27 cellular contexts compared by ENCODE assay signal in the genomic region with DNA sequence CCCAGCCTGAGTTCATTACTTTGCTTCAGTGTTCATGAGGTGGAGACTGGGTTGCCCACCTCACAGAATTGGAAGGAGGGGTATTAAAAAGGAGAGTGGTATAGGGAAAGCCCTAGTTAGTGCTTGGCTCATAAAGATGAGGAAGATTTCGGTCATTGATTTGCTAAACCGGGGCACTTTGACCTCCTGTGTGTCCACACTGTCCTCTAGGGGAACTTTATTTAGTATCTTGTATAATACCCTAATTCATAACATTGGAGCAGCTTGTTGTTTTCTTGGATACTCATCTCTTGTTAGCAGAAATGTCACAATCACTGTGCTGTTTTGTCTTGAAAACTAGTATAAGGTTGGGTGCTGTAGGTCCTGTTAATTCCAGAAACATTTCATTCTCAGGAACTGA. TPM values are rescaled to one million over a fixed set of nuclear protein-coding genes. Genes with fewer than 3 reads are reported as not detected.
DNase-seq lines count a peak whose midpoint lies in the region; ATAC-seq, FAIRE-seq and TF ChIP-seq lines count a peak whose summit lies in the region.
"Had no signal": no experiment of that assay in that cellular context is flagged by ENCODE, and none has a peak within 500 bp of the region (broad histone marks: within the 10 kb centered on the region; RNA-seq: fewer than 3 reads in every experiment).

No MANE protein-coding gene starts in this region.

- H4K20me1 ChIP-seq in astrocyte (ENCODE audit: insufficient read depth, low read length): no peaks in the 10 kb centered on the region
- H4K20me1 ChIP-seq: BLaER1 had no signal

- in situ Hi-C loops in ACHN (cut with HindIII; ENCODE audit: low pct_ligation_motif_present, low pct_unique_long_range_greater_than_20kb, low sequenced_read_pairs): no loop called here

- no peaks in the 10 kb centered on the region for H3K27me3 Mint-ChIP-seq in astrocyte (ENCODE audit: low read depth, unreplicated experiment)
- peaks cover 6% of the 10 kb centered on the region for H3K27me3 Mint-ChIP-seq in activated T-cell treated with anti-CD3 and anti-CD28 coated beads, Interleukin-2, amount 50 U/mL, for 72 hours (ENCODE audit: low read depth)

- no peaks in the 10 kb centered on the region for H3K79me2 ChIP-seq in astrocyte (ENCODE audit: insufficient read depth, low read length)

- no peaks in the 10 kb centered on the region for H3K27me3 ChIP-seq in astrocyte (ENCODE audit: insufficient read depth, low read length)
- H3K27me3 ChIP-seq: BE2C, BLaER1 had no signal

- no peaks in the 10 kb centered on the region for H3K9me3 Mint-ChIP-seq in astrocyte (ENCODE audit: unreplicated experiment)
- H3K9me3 Mint-ChIP-seq in activated T-cell treated with anti-CD3 and anti-CD28 coated beads, Interleukin-2, amount 50 U/mL, for 72 hours: no peaks in the 10 kb centered on the region

- no peak for DNase-seq in astrocyte (ENCODE audit: low read depth)
- no peak for DNase-seq in sciatic nerve (ENCODE audit: low spot score)
- DNase-seq in ACHN: no peak
- no peak for DNase-seq in activated T-cell treated with anti-CD3 and anti-CD28 coated beads, Interleukin-2, amount 50 U/mL, for 72 hours
- DNase-seq: 8988T; BE2C; C1 segment of cervical spinal cord; CD4-positive, alpha-beta memory T cell; CD4-positive, CD25-positive, alpha-beta regulatory T cell; CD8-positive, alpha-beta memory T cell; COR-L47; DMS 273 treated with DMSO at 0.1 percent for 48 hours; DMS153; DMS53; DMS79; DND-41; EL; GDM1 had no signal

- no peak overlapping the region for H3K27ac Mint-ChIP-seq in astrocyte (ENCODE audit: unreplicated experiment)
- no peak overlapping the region for H3K27ac Mint-ChIP-seq in activated T-cell treated with anti-CD3 and anti-CD28 coated beads, Interleukin-2, amount 50 U/mL, for 72 hours
- H3K27ac Mint-ChIP-seq: CD14-positive monocyte; CD4-positive, alpha-beta memory T cell; CD4-positive, CD25-positive, alpha-beta regulatory T cell; CD8-positive, alpha-beta memory T cell had no signal

- no peak overlapping the region for H3K4me3 ChIP-seq in astrocyte (ENCODE audit: insufficient read depth, low read depth, low read length)
- H3K4me3 ChIP-seq: BLaER1, GM12878 had no signal

- peak; percentile 87 for FAIRE-seq in astrocyte (lab: Jason Lieb, UNC)
- FAIRE-seq: A204.1, GM12878, GM12892, GM18507 had no signal

- intact Hi-C loops in sciatic nerve (cut with DNase I): no loop called here

- TF ChIP-seq CTCF in astrocyte (IDR thresholded peaks at IDR 0.05; ENCODE audit: insufficient read depth, low read depth, low read length): no peak

- H3K4me3 Mint-ChIP-seq in astrocyte (ENCODE audit: unreplicated experiment): no peak overlapping the region
- no peak overlapping the region for H3K4me3 Mint-ChIP-seq in activated T-cell treated with anti-CD3 and anti-CD28 coated beads, Interleukin-2, amount 50 U/mL, for 72 hours
- H3K4me3 Mint-ChIP-seq: CD14-positive monocyte; CD4-positive, alpha-beta memory T cell; CD4-positive, CD25-positive, alpha-beta regulatory T cell; CD8-positive, alpha-beta memory T cell had no signal

- H3K4me1 Mint-ChIP-seq in astrocyte (ENCODE audit: low read depth, unreplicated experiment): no peaks in the 10 kb centered on the region
- H3K4me1 Mint-ChIP-seq in activated T-cell treated with anti-CD3 and anti-CD28 coated beads, Interleukin-2, amount 50 U/mL, for 72 hours (ENCODE audit: low read depth): no peaks in the 10 kb centered on the region
- H3K4me1 Mint-ChIP-seq: CD14-positive monocyte; CD4-positive, alpha-beta memory T cell; CD4-positive, CD25-positive, alpha-beta regulatory T cell; CD8-positive, alpha-beta memory T cell had no signal

- H3K36me3 Mint-ChIP-seq in astrocyte (ENCODE audit: low read depth, unreplicated experiment): no peaks in the 10 kb centered on the region
- H3K36me3 Mint-ChIP-seq in activated T-cell treated with anti-CD3 and anti-CD28 coated beads, Interleukin-2, amount 50 U/mL, for 72 hours (ENCODE audit: insufficient read depth in 2 of 2): no peaks in the 10 kb centered on the region
- H3K36me3 Mint-ChIP-seq: CD14-positive monocyte; CD4-positive, CD25-positive, alpha-beta regulatory T cell had no signal

- H3K4me1 ChIP-seq in astrocyte (ENCODE audit: insufficient read depth, low read length): no peaks in the 10 kb centered on the region
- H3K4me1 ChIP-seq: BE2C, BLaER1 had no signal

- H3K36me3 ChIP-seq in astrocyte (ENCODE audit: insufficient read depth, low read length): no peaks in the 10 kb centered on the region
- H3K36me3 ChIP-seq: BE2C, BLaER1 had no signal

- no peak overlapping the region for H2AFZ ChIP-seq in astrocyte (ENCODE audit: low read depth, low read length)

- H3K27ac ChIP-seq in astrocyte (ENCODE audit: low read depth, low read length): no peak overlapping the region
- H3K27ac ChIP-seq: BLaER1 had no signal

- H3K9ac ChIP-seq in astrocyte (ENCODE audit: low read length): no peak overlapping the region
- H3K9ac ChIP-seq: BLaER1 had no signal

- H3K4me2 ChIP-seq in astrocyte (ENCODE audit: low read length): no peak overlapping the region
- H3K4me2 ChIP-seq: BLaER1 had no signal

- no peaks in the 10 kb centered on the region for H3K9me3 ChIP-seq in astrocyte (ENCODE audit: insufficient read depth, low read depth, low read length)
- H3K9me3 ChIP-seq: BE2C, BLaER1 had no signal

- ATAC-seq in sciatic nerve: peak; percentile 64
- no peak for ATAC-seq in HG02588 (IDR thresholded peaks at IDR 0.05; ENCODE audit: unreplicated experiment)
- ATAC-seq in activated T-cell treated with anti-CD3 and anti-CD28 coated beads, Interleukin-2, amount 50 U/mL, for 72 hours (replicated peaks in 1 of 2): no peak
- ATAC-seq: GM12878 had no signal

RNA-seq across cellular contexts. Expression of gene GYG2, which starts 49.8 kb away (rescaled TPM):
- total RNA-seq in astrocyte (15.5 and 16.3 TPM in 2 replicates), sciatic nerve (10.9 TPM)
- not detected for total RNA-seq in activated T-cell treated with anti-CD3 and anti-CD28 coated beads, Interleukin-2, amount 50 U/mL, for 72 hours
- total RNA-seq: CD4-positive, alpha-beta memory T cell; CD4-positive, CD25-positive, alpha-beta regulatory T cell; CD8-positive, alpha-beta memory T cell; Daoy; GM12878 had no signal

RNA-seq across cellular contexts. Expression of gene ARSD, which starts 50.6 kb away (rescaled TPM):
- total RNA-seq in astrocyte: 7.3 and 9.2 TPM in 2 replicates
- total RNA-seq in sciatic nerve: 20.1 TPM
- total RNA-seq in activated T-cell treated with anti-CD3 and anti-CD28 coated beads, Interleukin-2, amount 50 U/mL, for 72 hours: 1 to 10 TPM; 1.5 to 2.4 TPM
- total RNA-seq: G401 had no signal

Comparison
In these comparisons a context has a peak if more than half of its experiments do, and no peak if none do; other contexts are left out.
1. RNA of gene GYG2, which starts 49.8 kb away (total RNA-seq): 15.5 to 16.3 TPM in astrocyte and 10.9 TPM in sciatic nerve (single experiment); not detected in activated T-cell treated with anti-CD3 and anti-CD28 coated beads, Interleukin-2, amount 50 U/mL, for 72 hours; every median in the first group is over 10 times any median in the second.